ENCODE assay signal across 1 cellular context in genomic region chr6:36094238-36094637, GRCh38.
TF ChIP-seq lines count a peak whose summit lies in the region.

No MANE protein-coding gene starts in this region.

TF ChIP-seq in K562, 482 proteins besides CTCF, POLR2A, EP300 and RAD21 (continued from another document):
- TF ChIP-seq CGGBP1 (CRISPR knock-in tag; IDR thresholded peaks at IDR 0.05) (no peak), ZBTB40 (IDR thresholded peaks at IDR 0.05) (peak; percentile 94), ZBTB40 (CRISPR knock-in tag; IDR thresholded peaks at IDR 0.05) (peak; percentile 70), SRSF1 (IDR thresholded peaks at IDR 0.05; ENCODE audit: low read depth, low read length) (no peak)
